22 cellular contexts compared by ENCODE assay signal in the genomic region with DNA sequence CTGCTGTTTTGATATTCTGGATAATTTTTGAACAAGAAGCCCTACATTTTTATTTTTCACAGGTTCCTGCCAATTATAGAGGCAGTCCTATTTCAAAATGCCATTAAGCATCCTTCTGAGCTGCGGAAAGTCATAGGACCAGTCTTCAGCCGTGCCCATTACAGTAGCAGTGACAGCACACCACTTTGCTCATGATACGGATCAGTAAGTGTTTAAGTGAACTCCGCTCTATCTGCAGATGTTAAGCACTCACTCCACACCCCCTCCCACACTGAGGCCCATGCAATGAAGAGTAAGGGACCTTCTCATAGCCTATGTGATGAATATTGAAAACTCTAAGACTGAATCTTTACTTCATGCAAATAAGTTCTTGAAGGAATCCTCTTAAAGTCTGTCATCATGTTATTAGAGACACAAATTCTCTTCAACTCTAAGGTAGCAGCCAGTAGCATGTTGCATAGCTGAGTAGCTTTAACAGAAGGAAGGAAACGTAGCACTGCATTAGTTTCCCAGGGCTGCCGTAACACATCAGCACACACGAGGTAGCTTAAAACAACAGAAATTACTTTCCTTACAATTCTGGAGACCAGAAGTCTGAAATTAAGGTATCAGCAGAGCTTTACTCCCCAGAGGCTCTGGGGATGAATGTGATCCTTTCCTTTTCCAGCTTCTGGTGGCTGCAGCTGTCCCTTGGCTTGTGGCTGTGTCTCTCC. TPM values are rescaled to one million over a fixed set of nuclear protein-coding genes. Genes with fewer than 3 reads are reported as not detected.
DNase-seq lines count a peak whose midpoint lies in the region; ATAC-seq and TF ChIP-seq lines count a peak whose summit lies in the region.
"Had no signal": no experiment of that assay in that cellular context is flagged by ENCODE, and none has a peak within 500 bp of the region (broad histone marks: within the 10 kb centered on the region; RNA-seq: fewer than 3 reads in every experiment).

No MANE protein-coding gene starts in this region.

- H4K20me1 ChIP-seq in BLaER1 treated with 17β-estradiol and CSF1 and Interleukin-3, amounts not matched to agents 10 nM and 100 nM: no peaks in the 10 kb centered on the region
- H4K20me1 ChIP-seq in SK-N-SH (ENCODE audit: insufficient read depth) (no peaks in the 10 kb centered on the region), neural cell (ENCODE audit: insufficient read depth) (no peaks in the 10 kb centered on the region)

- H3K9me2 ChIP-seq in SK-N-SH (no peaks in the 10 kb centered on the region), neural cell (ENCODE audit: insufficient read depth, low read length) (no peaks in the 10 kb centered on the region)

- POLR2A ChIA-PET in SK-N-SH (lab: Yijun Ruan, JAX): interaction anchor here (0.7 to 0.8 kb wide), 2 partner anchors 9 to 98 kb away, joined by 3 read pairs; no protein-coding TSS in a partner anchor

- no peak overlapping the region for H2AFZ ChIP-seq in SK-N-SH (ENCODE audit: low read depth)
- H2AFZ ChIP-seq in neural cell (ENCODE audit: low read depth, low read length): no peak overlapping the region

- no peaks in the 10 kb centered on the region for H3K79me2 ChIP-seq in SK-N-SH (ENCODE audit: insufficient read depth)
- H3K79me2 ChIP-seq in neural cell (replicated peaks; ENCODE audit: insufficient read depth, low read length): no peaks in the 10 kb centered on the region

- DNase-seq in NCI-H128 (lab: John Stamatoyannopoulos, UW; ENCODE audit: unreplicated experiment): peak; percentile 32
- peak; percentile 60 for DNase-seq in SK-N-SH
- no peak for DNase-seq in NAMALWA (ENCODE audit: low spot score)
- DNase-seq in DMS153 treated with DMSO at 0.1 percent for 48 hours (lab: John Stamatoyannopoulos, UW; ENCODE audit: unreplicated experiment): no peak
- DNase-seq in NCI-H82 treated with DMSO at 0.1 percent for 48 hours (lab: John Stamatoyannopoulos, UW; ENCODE audit: unreplicated experiment): no peak
- DNase-seq: ACHN; AML-193; CD4-positive, alpha-beta memory T cell; GF-D8; NCI-H1436 treated with DMSO at 0.1 percent for 48 hours; NCI-H2081 treated with DMSO at 0.1 percent for 48 hours; NCI-H446 treated with DMSO at 0.1 percent for 48 hours; NCI-H774; Peyer's patch; T-helper 1 cell; T1000 had no signal

- H3K36me3 ChIP-seq in BLaER1 treated with 17β-estradiol and CSF1 and Interleukin-3, amounts not matched to agents 10 nM and 100 nM: no peaks in the 10 kb centered on the region
- no peaks in the 10 kb centered on the region for H3K36me3 ChIP-seq in SK-N-SH (replicated peaks in 1 of 2; ENCODE audit: control insufficient read depth in 1 of 2, insufficient read depth in 2 of 2, low read length in 1 of 2)
- no peaks in the 10 kb centered on the region for H3K36me3 ChIP-seq in neural cell (ENCODE audit: insufficient read depth, low read length)
- H3K36me3 ChIP-seq: Peyer's patch had no signal

- H3K4me3 ChIP-seq in BLaER1 treated with 17β-estradiol and CSF1 and Interleukin-3, amounts not matched to agents 10 nM and 100 nM: no peak overlapping the region
- H3K4me3 ChIP-seq in SK-N-SH (ENCODE audit: low read depth in 2 of 2, low read length in 1 of 2): no peak overlapping the region
- peak overlapping the region; percentile 9 for H3K4me3 ChIP-seq in neural cell (ENCODE audit: low read length)
- H3K4me3 ChIP-seq: Peyer's patch, SK-N-MC had no signal

- no peaks in the 10 kb centered on the region for H3K27me3 ChIP-seq in BLaER1 treated with 17β-estradiol and CSF1 and Interleukin-3, amounts not matched to agents 10 nM and 100 nM
- H3K27me3 ChIP-seq in SK-N-SH (ENCODE audit: insufficient read depth) (no peaks in the 10 kb centered on the region), neural cell (ENCODE audit: insufficient read depth, low read depth, low read length) (no peaks in the 10 kb centered on the region)
- H3K27me3 ChIP-seq: Peyer's patch had no signal

- peaks cover 0 to 15% (median 11%) of the 10 kb centered on the region in 10 experiments; a peak in 11 of 20 replicates for H3K4me1 ChIP-seq in BLaER1 treated with 17β-estradiol and CSF1 and Interleukin-3, amounts not matched to agents 10 nM and 100 nM
- peaks cover 0 to 3% of the 10 kb centered on the region in 2 experiments; a peak in 2 of 4 replicates for H3K4me1 ChIP-seq in SK-N-SH (ENCODE audit: control insufficient read depth in 1 of 2, insufficient read depth in 2 of 2, low read depth in 1 of 2, low read length in 1 of 2)
- H3K4me1 ChIP-seq: Peyer's patch had no signal

- TF ChIP-seq RAD21 in SK-N-SH (IDR thresholded peaks at IDR 0.05; ENCODE audit: low read length) (peak; percentile 21; the same call in 1 of the 2 replicates), neural cell (conservative IDR thresholded peaks at IDR 0.05) (peak; percentile 21)

- TF ChIP-seq CTCF in SK-N-SH (IDR thresholded peaks at IDR 0.05) (no peak), neural cell (IDR thresholded peaks at IDR 0.05; ENCODE audit: poor library complexity, severe bottlenecking) (no peak)

- no peak overlapping the region for H3K9ac ChIP-seq in BLaER1 treated with 17β-estradiol and CSF1 and Interleukin-3, amounts not matched to agents 10 nM and 100 nM
- H3K9ac ChIP-seq in SK-N-SH (no peak overlapping the region), neural cell (ENCODE audit: low read length) (no peak overlapping the region)

- WGBS in SK-N-SH (ENCODE audit: low lambda C conversion rate): 26% methylated on average over 7 of the region's 7 CpGs

- CTCF ChIA-PET in SK-N-SH (lab: Yijun Ruan, JAX): interaction anchor here (0.9 to 1.5 kb wide), 2 partner anchors 262 to 288 kb away, joined by 3 to 5 read pairs; no protein-coding TSS in a partner anchor

- H3F3A ChIP-seq in SK-N-SH (replicated peaks; ENCODE audit: insufficient read depth) (no peaks in the 10 kb centered on the region), neural cell (ENCODE audit: insufficient read depth, low read length, poor library complexity, severe bottlenecking) (no peaks in the 10 kb centered on the region)

- H3K9me3 ChIP-seq in BLaER1 treated with 17β-estradiol and CSF1 and Interleukin-3, amounts not matched to agents 10 nM and 100 nM (replicated peaks in 1 of 11): no peaks in the 10 kb centered on the region
- H3K9me3 ChIP-seq in SK-N-SH: no peaks in the 10 kb centered on the region
- H3K9me3 ChIP-seq in neural cell (ENCODE audit: low read length): no peaks in the 10 kb centered on the region
- H3K9me3 ChIP-seq: Peyer's patch had no signal

- ATAC-seq in GM18873 (IDR thresholded peaks at IDR 0.05; ENCODE audit: low FRiP score, unreplicated experiment): no peak
- ATAC-seq: Right ventricle myocardium inferior had no signal

- peak overlapping the region in 7 of 11 experiments; percentile 15 to 52 (median 27); a peak in 14 of 22 replicates for H3K4me2 ChIP-seq in BLaER1 treated with 17β-estradiol and CSF1 and Interleukin-3, amounts not matched to agents 10 nM and 100 nM
- H3K4me2 ChIP-seq in SK-N-SH (no peak overlapping the region), neural cell (ENCODE audit: low read length) (peak overlapping the region; percentile 9)

- no peak overlapping the region for H3K27ac ChIP-seq in BLaER1 treated with 17β-estradiol and CSF1 and Interleukin-3, amounts not matched to agents 10 nM and 100 nM
- H3K27ac ChIP-seq in SK-N-SH (ENCODE audit: low read depth in 2 of 2, low read length in 1 of 2) (peak overlapping the region in 1 of 2 experiments; percentile 30; a peak in 1 of 4 replicates), neural cell (ENCODE audit: low read length) (peak overlapping the region; percentile 69)
- H3K27ac ChIP-seq: Peyer's patch, SK-N-MC had no signal

- peak in 1 of 2 experiments; percentile 45; a peak in 2 of 4 replicates for TF ChIP-seq EP300 in SK-N-SH (IDR thresholded peaks at IDR 0.05; ENCODE audit: borderline replicate concordance in 1 of 2, low read depth in 1 of 2, low read length in 1 of 2)
- no peak for TF ChIP-seq EP300 in neural cell (conservative IDR thresholded peaks at IDR 0.05; ENCODE audit: poor library complexity, severe bottlenecking)

TF ChIP-seq in SK-N-SH, 30 proteins besides CTCF, POLR2A, EP300 and RAD21 (continues in another document):
- TF ChIP-seq MXI1 (IDR thresholded peaks at IDR 0.05; ENCODE audit: low read depth, low read length): no peak
- TF ChIP-seq RCOR1 (IDR thresholded peaks at IDR 0.05; ENCODE audit: low read length): peak; percentile 55; the same call in 1 of the 2 replicates
- peak; percentile 15 for TF ChIP-seq CHD2 (IDR thresholded peaks at IDR 0.05; ENCODE audit: low read length, partially characterized antibody)

TF ChIP-seq in neural cell, 6 proteins besides CTCF, POLR2A, EP300 and RAD21 (continues in another document):
- TF ChIP-seq POLR2AphosphoS5 (IDR thresholded peaks at IDR 0.05): peak; percentile 73

RNA-seq across cellular contexts. Expression of a gene that starts 20.3 kb away (rescaled TPM):
- polyA plus RNA-seq in SK-N-SH (2012; rRNA removed) (not detected in 2 replicates), neural cell (not detected in 2 replicates)
- not detected in 2 replicates for polyA plus RNA-seq in SK-N-SH (2012; cell fraction: cytosol; rRNA removed)
- not detected in 2 replicates for polyA plus RNA-seq in SK-N-SH (2012; cell fraction: nucleus; rRNA removed)
- not detected in 2 replicates for polyA minus RNA-seq in neural cell
- polyA plus RNA-seq: CD4-positive, alpha-beta memory T cell; IgD-negative memory B cell had no signal

RNA-seq across cellular contexts. Expression of a gene that starts 40.5 kb away (rescaled TPM):
- polyA plus RNA-seq in SK-N-SH (2012; rRNA removed) (not detected in 2 replicates), neural cell (not detected in 2 replicates)
- polyA plus RNA-seq in SK-N-SH (2012; cell fraction: cytosol; rRNA removed): not detected in 2 replicates
- polyA plus RNA-seq in SK-N-SH (2012; cell fraction: nucleus; rRNA removed): not detected in 2 replicates
- not detected in 2 replicates for polyA minus RNA-seq in neural cell
- polyA plus RNA-seq: CD4-positive, alpha-beta memory T cell; IgD-negative memory B cell had no signal

RNA-seq across cellular contexts. Expression of a gene that starts 43.9 kb away (rescaled TPM):
- polyA plus RNA-seq in SK-N-SH (2012; rRNA removed) (not detected in 2 replicates), neural cell (not detected in 2 replicates)
- polyA plus RNA-seq in SK-N-SH (2012; cell fraction: cytosol; rRNA removed): not detected in 2 replicates
- polyA plus RNA-seq in SK-N-SH (2012; cell fraction: nucleus; rRNA removed): not detected in 2 replicates
- not detected in 2 replicates for polyA minus RNA-seq in neural cell
- polyA plus RNA-seq: CD4-positive, alpha-beta memory T cell; IgD-negative memory B cell had no signal

RNA-seq across cellular contexts. Expression of a gene that starts 47.3 kb away (rescaled TPM):
- not detected in 2 replicates for polyA plus RNA-seq in SK-N-SH (2012; rRNA removed)
- polyA plus RNA-seq in SK-N-SH (2012; cell fraction: cytosol; rRNA removed): not detected in 2 replicates
- polyA plus RNA-seq in SK-N-SH (2012; cell fraction: nucleus; rRNA removed): not detected in 2 replicates
- polyA plus RNA-seq in neural cell: not detected in 2 replicates
- polyA minus RNA-seq in neural cell: not detected in 2 replicates
- polyA plus RNA-seq: CD4-positive, alpha-beta memory T cell; IgD-negative memory B cell had no signal

RNA-seq across cellular contexts. Expression of a gene that starts 50.8 kb away (rescaled TPM):
- polyA plus RNA-seq in SK-N-SH (2012; rRNA removed) (not detected in 2 replicates), neural cell (not detected in 2 replicates)
- polyA plus RNA-seq in SK-N-SH (2012; cell fraction: cytosol; rRNA removed): not detected in 2 replicates
- polyA plus RNA-seq in SK-N-SH (2012; cell fraction: nucleus; rRNA removed): not detected in 2 replicates
- polyA minus RNA-seq in neural cell: not detected in 2 replicates
- polyA plus RNA-seq: CD4-positive, alpha-beta memory T cell; IgD-negative memory B cell had no signal

Comparison
In these comparisons a context has a peak if more than half of its experiments do, and no peak if none do; other contexts are left out.
1. DNase-seq: peak in NCI-H128 (single experiment) and SK-N-SH (single experiment); none in NAMALWA (single experiment), DMS153 treated with DMSO at 0.1 percent for 48 hours (single experiment) and NCI-H82 treated with DMSO at 0.1 percent for 48 hours (single experiment).